In genomic region chr2:74835831-74836674, GRCh38 we compare ENCODE assay signal across 8 cellular contexts. TPM values are rescaled to one million over a fixed set of nuclear protein-coding genes. Genes with fewer than 3 reads are reported as not detected.
A peak's percentile ranks its signal among the peaks of the same experiment; 100 is the strongest.
DNase-seq lines count a peak whose midpoint lies in the region; ATAC-seq and TF ChIP-seq lines count a peak whose summit lies in the region.

No MANE protein-coding gene starts in this region.

- TF ChIP-seq CTCF in Calu3 (IDR thresholded peaks at IDR 0.05; ENCODE audit: unreplicated experiment) = peak; percentile 73
- TF ChIP-seq CTCF in epithelial cell of esophagus (IDR thresholded peaks at IDR 0.05; ENCODE audit: insufficient read depth, low read depth, low read length, missing control alignments) = peak; percentile 85
- TF ChIP-seq CTCF in nephron (IDR thresholded peaks at IDR 0.05; ENCODE audit: unreplicated experiment in 3 of 3) = peak; percentile 75 to 83 (median 80)

- peaks cover 44% of the 10 kb centered on the region for H3K36me3 Mint-ChIP-seq in Calu3 (ENCODE audit: insufficient read depth, unreplicated experiment)
- H3K36me3 Mint-ChIP-seq in nephron (ENCODE audit: low read depth) = no peaks in the 10 kb centered on the region

- H3K27ac Mint-ChIP-seq in Calu3 (ENCODE audit: unreplicated experiment) (peak overlapping the region; percentile 87), nephron (peak overlapping the region; percentile 81 to 92 (median 83))

- H3K4me3 ChIP-seq in MG63 = peak overlapping the region; percentile 83
- H3K4me3 ChIP-seq in epithelial cell of esophagus (ENCODE audit: low read length) = peak overlapping the region; percentile 82

- H3K27me3 ChIP-seq in MG63 = no peaks in the 10 kb centered on the region

- ATAC-seq in GM19025 (IDR thresholded peaks at IDR 0.05; ENCODE audit: low read depth, unreplicated experiment) (peak; percentile 21), SK-N-SH treated with all-trans-retinoic acid at 6 μM for 48 hours (peak; percentile 24; the same call in 2 of the 3 replicates), GM21786 (IDR thresholded peaks at IDR 0.05; ENCODE audit: unreplicated experiment) (no peak)

- H3K4me1 Mint-ChIP-seq in Calu3 (ENCODE audit: low read depth, unreplicated experiment) (peaks cover 54% of the 10 kb centered on the region), nephron (peaks cover 14% of the 10 kb centered on the region)

- BruUV-seq in Calu3 (replicated peaks; lab: Mats Ljungman, UMichigan) = TSS peak; percentile 25

- CTCF ChIA-PET in Calu3 (lab: Charles Lee) = interaction anchor here (1.0 to 4.2 kb wide), 5 partner anchors 9 to 121 kb away, joined by 3 to 38 read pairs (median 8); no protein-coding TSS in a partner anchor

- H3K36me3 ChIP-seq in MG63 = peaks cover 12% of the 10 kb centered on the region; the same call in 1 of the 2 replicates

- intact Hi-C loops in Calu3 (cut with micrococcal nuclease; ENCODE audit: unreplicated experiment) = loop anchor here (1.0 to 5.0 kb wide), 4 partner anchors 29 to 144 kb away; no protein-coding TSS in a partner anchor

- H3K9me3 ChIP-seq in MG63 = no peaks in the 10 kb centered on the region

- H3K27me3 Mint-ChIP-seq in Calu3 (ENCODE audit: unreplicated experiment) = no peaks in the 10 kb centered on the region
- peaks cover 5% of the 10 kb centered on the region for H3K27me3 Mint-ChIP-seq in nephron (ENCODE audit: low read depth)

- no peaks in the 10 kb centered on the region for H3K9me3 Mint-ChIP-seq in Calu3 (ENCODE audit: low read depth, unreplicated experiment)
- no peaks in the 10 kb centered on the region for H3K9me3 Mint-ChIP-seq in nephron

- H3K4me3 Mint-ChIP-seq in Calu3 (ENCODE audit: low read depth, unreplicated experiment) (peak overlapping the region; percentile 84), nephron (peak overlapping the region; percentile 96 to 99 (median 99))

- no peak for DNase-seq in Calu3
- no peak for DNase-seq in MG63
- DNase-seq in epithelial cell of esophagus (ENCODE audit: low read depth) = peak; percentile 69
- DNase-seq in activated gamma-delta T cell treated with Interleukin-2 at 50 U/mL for 16 hours = no peak

TF ChIP-seq in SK-N-SH treated with all-trans-retinoic acid at 6 μM for 48 hours, 23 proteins besides CTCF, POLR2A, EP300 and RAD21:
- TF ChIP-seq BACH2 (CRISPR knock-in tag; IDR thresholded peaks at IDR 0.05; ENCODE audit: borderline replicate concordance) (no peak), TSHZ2 (CRISPR knock-in tag; IDR thresholded peaks at IDR 0.05) (no peak), CSDC2 (CRISPR knock-in tag; IDR thresholded peaks at IDR 0.05) (no peak), ZNF565 (CRISPR knock-in tag; conservative IDR thresholded peaks at IDR 0.05; ENCODE audit: low read depth) (no peak), PATZ1 (CRISPR knock-in tag; IDR thresholded peaks at IDR 0.05; ENCODE audit: borderline replicate concordance) (no peak), ISL1 (CRISPR knock-in tag; IDR thresholded peaks at IDR 0.05) (no peak), SNAI2 (CRISPR knock-in tag; IDR thresholded peaks at IDR 0.05) (no peak), TCF4 (CRISPR knock-in tag; IDR thresholded peaks at IDR 0.05; ENCODE audit: borderline replicate concordance) (no peak), RARB (CRISPR knock-in tag; IDR thresholded peaks at IDR 0.05) (no peak), ZNF70 (CRISPR knock-in tag; IDR thresholded peaks at IDR 0.05) (no peak), POU6F1 (CRISPR knock-in tag; IDR thresholded peaks at IDR 0.05; ENCODE audit: borderline replicate concordance, low read depth) (no peak)

RNA-seq across cellular contexts. Expression of gene HK2, which starts 2.1 kb away (rescaled TPM):
- 56.5 and 79.4 TPM in 2 replicates for total RNA-seq in Calu3 (2022)
- 27.8 and 28.9 TPM in 2 replicates for total RNA-seq in MG63 (2014; rRNA removed; shearing (Covaris generic); ENCODE audit: low replicate concordance)
